1 cellular context compared by ENCODE assay signal in genomic region chr12:14769462-14769836, GRCh38.
TF ChIP-seq lines count a peak whose summit lies in the region.

No MANE protein-coding gene starts in this region.

TF ChIP-seq in GM12878, 131 proteins besides CTCF, POLR2A, EP300 and RAD21:
- TF ChIP-seq BHLHE40 (IDR thresholded peaks at IDR 0.05; ENCODE audit: borderline replicate concordance in 1 of 2, low read depth in 2 of 2, low read length in 1 of 2) (no peak), SP1 (IDR thresholded peaks at IDR 0.05; ENCODE audit: low read depth, low read length) (no peak), SMAD1 (IDR thresholded peaks at IDR 0.05; ENCODE audit: low read depth, partially characterized antibody) (no peak), MLLT1 (IDR thresholded peaks at IDR 0.05) (peak; percentile 62; the same call in 1 of the 2 replicates), EGR1 (IDR thresholded peaks at IDR 0.05; ENCODE audit: borderline replicate concordance in 1 of 2, low read depth in 2 of 2, low read length in 2 of 2) (no peak), ZNF24 (IDR thresholded peaks at IDR 0.05) (no peak), WRNIP1 (IDR thresholded peaks at IDR 0.05; ENCODE audit: borderline replicate concordance, low read depth, low read length) (peak; percentile 19; the same call in 1 of the 2 replicates), FOXK2 (IDR thresholded peaks at IDR 0.05) (no peak)
